Comparison of ENCODE assay signal across 1 cellular context in genomic region chr1:2276803-2277580, GRCh38.
TF ChIP-seq lines count a peak whose summit lies in the region.

No MANE protein-coding gene starts in this region.

TF ChIP-seq in endothelial cell of umbilical vein, 7 proteins besides CTCF, POLR2A, EP300 and RAD21 (continued from another document):
- no peak for TF ChIP-seq MYC (IDR thresholded peaks at IDR 0.05; ENCODE audit: low read depth, low read length)
- no peak for TF ChIP-seq FOS (IDR thresholded peaks at IDR 0.05; ENCODE audit: borderline replicate concordance, insufficient read depth, low read length)
- TF ChIP-seq JUN (IDR thresholded peaks at IDR 0.05; ENCODE audit: borderline replicate concordance, insufficient read depth, insufficient read length, low read depth), result no peak
- TF ChIP-seq MAX (IDR thresholded peaks at IDR 0.05; ENCODE audit: insufficient read depth, insufficient read length), result no peak
TF ChIP-seq in endothelial cell of umbilical vein: peak in this region for 0.
